ENCODE assay signal across 29 cellular contexts in genomic region chr2:178777577-178777976, GRCh38. TPM values are rescaled to one million over a fixed set of nuclear protein-coding genes. Genes with fewer than 3 reads are reported as not detected.
"Had no signal": no experiment of that assay in that cellular context is flagged by ENCODE, and none has a peak within 500 bp of the region (broad histone marks: within the 10 kb centered on the region; RNA-seq: fewer than 3 reads in every experiment).

No MANE protein-coding gene starts in this region.

- H3K9ac ChIP-seq: neural progenitor cell, parathyroid adenoma had no signal

- H3K4me1 ChIP-seq: left lung, lower lobe of right lung, neural progenitor cell, parathyroid adenoma, right lobe of liver, tibial nerve, uterus had no signal

- H3K36me3 ChIP-seq: neural progenitor cell, neutrophil, right lobe of liver, tibial nerve, uterus had no signal

- FAIRE-seq: islet of Langerhans, kidney had no signal

- DNase-seq: hypothalamus; immature natural killer cell; kidney; left colon; left lung; lower lobe of right lung; mesendoderm; naive B cell; natural killer cell; nephron progenitor cell; occipital lobe; right lobe of liver; stimulated activated CD4-positive, alpha-beta T cell treated with anti-CD3 and anti-CD28 coated beads, Interleukin-1b, Interleukin-23, amount 100 ng/mL, for 48 hours; stimulated activated CD4-positive, alpha-beta T cell treated with anti-CD3 and anti-CD28 coated beads, Interleukin-2, amount 100 ng/mL, for 48 hours; stimulated activated CD4-positive, alpha-beta T cell treated with anti-CD3 and anti-CD28 coated beads, Interleukin-4, amount 100 ng/mL, for 4 hours; stimulated activated CD8-positive, alpha-beta memory T cell treated with anti-CD3 and anti-CD28 coated beads, Interleukin-4, amount 100 ng/mL, for 48 hours; stimulated activated naive CD4-positive, alpha-beta T cell treated with Interleukin-2 at 50 U/mL for 16 hours; stimulated activated naive CD8-positive, alpha-beta T cell treated with anti-CD3 and anti-CD28 coated beads, Interleukin-15, amount 100 ng/mL, for 72 hours; substantia nigra; uterus had no signal

- H3K4me3 ChIP-seq: left lung, lower lobe of right lung, neural progenitor cell, right atrium auricular region, right lobe of liver, smooth muscle cell, tibial nerve, uterus had no signal

- H3K27me3 ChIP-seq: left lung, neural progenitor cell, neutrophil, right atrium auricular region, right lobe of liver, tibial nerve, uterus had no signal

- H3K79me2 ChIP-seq: parathyroid adenoma had no signal

- ATAC-seq: left colon; left lung; lower lobe of right lung; natural killer cell; right lobe of liver; stimulated activated memory B cell treated with anti-CD40 and anti-IgM and Interleukin-4, amounts not matched to agents 10 μg/mL and 1 μg/mL and 100 μg/mL, for 72 hours; stimulated activated naive CD8-positive, alpha-beta T cell treated with anti-CD3 and anti-CD28 coated beads, Interleukin-15, amount 100 ng/mL, for 72 hours had no signal

- H3K4me2 ChIP-seq: neural progenitor cell, smooth muscle cell had no signal

- H3K9me3 ChIP-seq: left lung, lower lobe of right lung, neutrophil, right atrium auricular region, right lobe of liver, tibial nerve, uterus had no signal

- H3K27ac ChIP-seq: left lung, lower lobe of right lung, neural progenitor cell, neutrophil, parathyroid adenoma, right atrium auricular region, right lobe of liver, tibial nerve, uterus had no signal

- H2AFZ ChIP-seq: neural progenitor cell, parathyroid adenoma had no signal

RNA-seq across cellular contexts. Expression of gene TTN, which starts 29.6 kb away (rescaled TPM):
- total RNA-seq: osteocyte, smooth muscle cell had no signal
